In the genomic region with DNA sequence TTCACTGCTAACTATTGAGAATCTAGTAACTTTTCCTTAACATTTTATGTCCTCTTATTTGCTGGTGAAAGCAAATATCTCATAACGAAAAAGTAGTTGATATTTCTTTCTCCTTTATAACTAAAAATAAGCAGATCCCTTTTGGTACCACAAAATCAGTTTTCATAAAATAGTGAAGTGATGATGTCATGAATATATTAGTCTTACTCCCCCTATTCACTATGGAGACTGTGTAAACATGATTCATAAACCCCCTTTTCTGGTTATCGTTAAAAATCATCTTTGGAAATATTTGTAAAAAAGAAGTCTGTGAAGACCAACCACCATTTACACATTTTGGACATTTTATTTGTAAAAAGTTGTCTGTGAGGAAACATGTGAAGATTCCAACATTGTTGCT, we compare ENCODE assay signal across 2 cellular contexts.
TF ChIP-seq lines count a peak whose summit lies in the region.

No MANE protein-coding gene starts in this region.

TF ChIP-seq in SK-N-SH, 30 proteins besides CTCF, POLR2A, EP300 and RAD21 (continued from another document):
- TF ChIP-seq, protein P1, sequence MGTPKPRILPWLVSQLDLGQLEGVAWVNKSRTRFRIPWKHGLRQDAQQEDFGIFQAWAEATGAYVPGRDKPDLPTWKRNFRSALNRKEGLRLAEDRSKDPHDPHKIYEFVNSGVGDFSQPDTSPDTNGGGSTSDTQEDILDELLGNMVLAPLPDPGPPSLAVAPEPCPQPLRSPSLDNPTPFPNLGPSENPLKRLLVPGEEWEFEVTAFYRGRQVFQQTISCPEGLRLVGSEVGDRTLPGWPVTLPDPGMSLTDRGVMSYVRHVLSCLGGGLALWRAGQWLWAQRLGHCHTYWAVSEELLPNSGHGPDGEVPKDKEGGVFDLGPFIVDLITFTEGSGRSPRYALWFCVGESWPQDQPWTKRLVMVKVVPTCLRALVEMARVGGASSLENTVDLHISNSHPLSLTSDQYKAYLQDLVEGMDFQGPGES (IDR thresholded peaks at IDR 0.05; ENCODE audit: low read depth, low read length): no peak
- TF ChIP-seq, protein P2, sequence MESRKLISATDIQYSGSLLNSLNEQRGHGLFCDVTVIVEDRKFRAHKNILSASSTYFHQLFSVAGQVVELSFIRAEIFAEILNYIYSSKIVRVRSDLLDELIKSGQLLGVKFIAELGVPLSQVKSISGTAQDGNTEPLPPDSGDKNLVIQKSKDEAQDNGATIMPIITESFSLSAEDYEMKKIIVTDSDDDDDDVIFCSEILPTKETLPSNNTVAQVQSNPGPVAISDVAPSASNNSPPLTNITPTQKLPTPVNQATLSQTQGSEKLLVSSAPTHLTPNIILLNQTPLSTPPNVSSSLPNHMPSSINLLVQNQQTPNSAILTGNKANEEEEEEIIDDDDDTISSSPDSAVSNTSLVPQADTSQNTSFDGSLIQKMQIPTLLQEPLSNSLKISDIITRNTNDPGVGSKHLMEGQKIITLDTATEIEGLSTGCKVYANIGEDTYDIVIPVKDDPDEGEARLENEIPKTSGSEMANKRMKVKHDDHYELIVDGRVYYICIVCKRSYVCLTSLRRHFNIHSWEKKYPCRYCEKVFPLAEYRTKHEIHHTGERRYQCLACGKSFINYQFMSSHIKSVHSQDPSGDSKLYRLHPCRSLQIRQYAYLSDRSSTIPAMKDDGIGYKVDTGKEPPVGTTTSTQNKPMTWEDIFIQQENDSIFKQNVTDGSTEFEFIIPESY (IDR thresholded peaks at IDR 0.05; ENCODE audit: borderline replicate concordance, low read depth): no peak
- TF ChIP-seq, protein P3, sequence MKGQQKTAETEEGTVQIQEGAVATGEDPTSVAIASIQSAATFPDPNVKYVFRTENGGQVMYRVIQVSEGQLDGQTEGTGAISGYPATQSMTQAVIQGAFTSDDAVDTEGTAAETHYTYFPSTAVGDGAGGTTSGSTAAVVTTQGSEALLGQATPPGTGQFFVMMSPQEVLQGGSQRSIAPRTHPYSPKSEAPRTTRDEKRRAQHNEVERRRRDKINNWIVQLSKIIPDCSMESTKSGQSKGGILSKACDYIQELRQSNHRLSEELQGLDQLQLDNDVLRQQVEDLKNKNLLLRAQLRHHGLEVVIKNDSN (IDR thresholded peaks at IDR 0.05; ENCODE audit: borderline replicate concordance, low read depth): no peak
- TF ChIP-seq, protein P4, sequence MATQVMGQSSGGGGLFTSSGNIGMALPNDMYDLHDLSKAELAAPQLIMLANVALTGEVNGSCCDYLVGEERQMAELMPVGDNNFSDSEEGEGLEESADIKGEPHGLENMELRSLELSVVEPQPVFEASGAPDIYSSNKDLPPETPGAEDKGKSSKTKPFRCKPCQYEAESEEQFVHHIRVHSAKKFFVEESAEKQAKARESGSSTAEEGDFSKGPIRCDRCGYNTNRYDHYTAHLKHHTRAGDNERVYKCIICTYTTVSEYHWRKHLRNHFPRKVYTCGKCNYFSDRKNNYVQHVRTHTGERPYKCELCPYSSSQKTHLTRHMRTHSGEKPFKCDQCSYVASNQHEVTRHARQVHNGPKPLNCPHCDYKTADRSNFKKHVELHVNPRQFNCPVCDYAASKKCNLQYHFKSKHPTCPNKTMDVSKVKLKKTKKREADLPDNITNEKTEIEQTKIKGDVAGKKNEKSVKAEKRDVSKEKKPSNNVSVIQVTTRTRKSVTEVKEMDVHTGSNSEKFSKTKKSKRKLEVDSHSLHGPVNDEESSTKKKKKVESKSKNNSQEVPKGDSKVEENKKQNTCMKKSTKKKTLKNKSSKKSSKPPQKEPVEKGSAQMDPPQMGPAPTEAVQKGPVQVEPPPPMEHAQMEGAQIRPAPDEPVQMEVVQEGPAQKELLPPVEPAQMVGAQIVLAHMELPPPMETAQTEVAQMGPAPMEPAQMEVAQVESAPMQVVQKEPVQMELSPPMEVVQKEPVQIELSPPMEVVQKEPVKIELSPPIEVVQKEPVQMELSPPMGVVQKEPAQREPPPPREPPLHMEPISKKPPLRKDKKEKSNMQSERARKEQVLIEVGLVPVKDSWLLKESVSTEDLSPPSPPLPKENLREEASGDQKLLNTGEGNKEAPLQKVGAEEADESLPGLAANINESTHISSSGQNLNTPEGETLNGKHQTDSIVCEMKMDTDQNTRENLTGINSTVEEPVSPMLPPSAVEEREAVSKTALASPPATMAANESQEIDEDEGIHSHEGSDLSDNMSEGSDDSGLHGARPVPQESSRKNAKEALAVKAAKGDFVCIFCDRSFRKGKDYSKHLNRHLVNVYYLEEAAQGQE (IDR thresholded peaks at IDR 0.05; ENCODE audit: low read depth, low read length): no peak
- TF ChIP-seq SIN3A (IDR thresholded peaks at IDR 0.05; ENCODE audit: borderline replicate concordance, low read depth, low read length) (no peak), GABPA (IDR thresholded peaks at IDR 0.05; ENCODE audit: low read depth) (no peak)
- TF ChIP-seq, protein P5, sequence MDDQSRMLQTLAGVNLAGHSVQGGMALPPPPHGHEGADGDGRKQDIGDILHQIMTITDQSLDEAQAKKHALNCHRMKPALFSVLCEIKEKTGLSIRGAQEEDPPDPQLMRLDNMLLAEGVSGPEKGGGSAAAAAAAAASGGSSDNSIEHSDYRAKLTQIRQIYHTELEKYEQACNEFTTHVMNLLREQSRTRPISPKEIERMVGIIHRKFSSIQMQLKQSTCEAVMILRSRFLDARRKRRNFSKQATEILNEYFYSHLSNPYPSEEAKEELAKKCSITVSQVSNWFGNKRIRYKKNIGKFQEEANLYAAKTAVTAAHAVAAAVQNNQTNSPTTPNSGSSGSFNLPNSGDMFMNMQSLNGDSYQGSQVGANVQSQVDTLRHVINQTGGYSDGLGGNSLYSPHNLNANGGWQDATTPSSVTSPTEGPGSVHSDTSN (IDR thresholded peaks at IDR 0.05): no peak

TF ChIP-seq in SK-N-SH treated with all-trans-retinoic acid at 6 μM for 48 hours, 23 proteins besides CTCF, POLR2A, EP300 and RAD21:
- TF ChIP-seq, protein P6, sequence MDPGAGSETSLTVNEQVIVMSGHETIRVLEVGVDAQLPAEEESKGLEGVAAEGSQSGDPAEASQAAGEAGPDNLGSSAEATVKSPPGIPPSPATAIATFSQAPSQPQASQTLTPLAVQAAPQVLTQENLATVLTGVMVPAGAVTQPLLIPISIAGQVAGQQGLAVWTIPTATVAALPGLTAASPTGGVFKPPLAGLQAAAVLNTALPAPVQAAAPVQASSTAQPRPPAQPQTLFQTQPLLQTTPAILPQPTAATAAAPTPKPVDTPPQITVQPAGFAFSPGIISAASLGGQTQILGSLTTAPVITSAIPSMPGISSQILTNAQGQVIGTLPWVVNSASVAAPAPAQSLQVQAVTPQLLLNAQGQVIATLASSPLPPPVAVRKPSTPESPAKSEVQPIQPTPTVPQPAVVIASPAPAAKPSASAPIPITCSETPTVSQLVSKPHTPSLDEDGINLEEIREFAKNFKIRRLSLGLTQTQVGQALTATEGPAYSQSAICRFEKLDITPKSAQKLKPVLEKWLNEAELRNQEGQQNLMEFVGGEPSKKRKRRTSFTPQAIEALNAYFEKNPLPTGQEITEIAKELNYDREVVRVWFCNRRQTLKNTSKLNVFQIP (CRISPR knock-in tag; IDR thresholded peaks at IDR 0.05; ENCODE audit: borderline replicate concordance, low read depth): no peak
- no peak for TF ChIP-seq TCF4 (CRISPR knock-in tag; IDR thresholded peaks at IDR 0.05; ENCODE audit: borderline replicate concordance)
- TF ChIP-seq SNAI2 (CRISPR knock-in tag; IDR thresholded peaks at IDR 0.05): no peak
- TF ChIP-seq ZFP30 (CRISPR knock-in tag; IDR thresholded peaks at IDR 0.05): no peak
- TF ChIP-seq, protein P7, sequence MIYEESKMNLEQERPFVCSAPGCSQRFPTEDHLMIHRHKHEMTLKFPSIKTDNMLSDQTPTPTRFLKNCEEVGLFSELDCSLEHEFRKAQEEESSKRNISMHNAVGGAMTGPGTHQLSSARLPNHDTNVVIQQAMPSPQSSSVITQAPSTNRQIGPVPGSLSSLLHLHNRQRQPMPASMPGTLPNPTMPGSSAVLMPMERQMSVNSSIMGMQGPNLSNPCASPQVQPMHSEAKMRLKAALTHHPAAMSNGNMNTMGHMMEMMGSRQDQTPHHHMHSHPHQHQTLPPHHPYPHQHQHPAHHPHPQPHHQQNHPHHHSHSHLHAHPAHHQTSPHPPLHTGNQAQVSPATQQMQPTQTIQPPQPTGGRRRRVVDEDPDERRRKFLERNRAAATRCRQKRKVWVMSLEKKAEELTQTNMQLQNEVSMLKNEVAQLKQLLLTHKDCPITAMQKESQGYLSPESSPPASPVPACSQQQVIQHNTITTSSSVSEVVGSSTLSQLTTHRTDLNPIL (CRISPR knock-in tag; IDR thresholded peaks at IDR 0.05; ENCODE audit: low read depth): no peak
